In genomic region chr1:61052393-61053280, GRCh38 we compare ENCODE assay signal across 10 cellular contexts. TPM values are rescaled to one million over a fixed set of nuclear protein-coding genes. Genes with fewer than 3 reads are reported as not detected.
DNase-seq lines count a peak whose midpoint lies in the region; ATAC-seq and TF ChIP-seq lines count a peak whose summit lies in the region.
"Had no signal": no experiment of that assay in that cellular context is flagged by ENCODE, and none has a peak within 500 bp of the region (broad histone marks: within the 10 kb centered on the region; RNA-seq: fewer than 3 reads in every experiment).

No MANE protein-coding gene starts in this region.

- no peaks in the 10 kb centered on the region for H3K27me3 ChIP-seq in prostate gland (replicated peaks; ENCODE audit: insufficient read depth)

- peak overlapping the region; percentile 90 for H3K4me3 Mint-ChIP-seq in endothelial cell (ENCODE audit: unreplicated experiment)

- intact Hi-C loops in prostate gland (cut with DNase I), result loop anchor here (2.0 to 10.0 kb wide), 6 partner anchors 26 to 800 kb away; no protein-coding TSS in a partner anchor

- H3K4me1 ChIP-seq in prostate gland (replicated peaks), result peaks cover 6% of the 10 kb centered on the region

- WGBS in prostate gland, result 73% methylated on average over 15 of the region's 15 CpGs

- H3K27ac Mint-ChIP-seq in endothelial cell (ENCODE audit: unreplicated experiment), result no peak overlapping the region

- H3K4me1 Mint-ChIP-seq in endothelial cell (ENCODE audit: unreplicated experiment), result peaks cover 41% of the 10 kb centered on the region

- H3K9me3 Mint-ChIP-seq in endothelial cell (ENCODE audit: unreplicated experiment), result no peaks in the 10 kb centered on the region

- TF ChIP-seq POLR2A in prostate gland (IDR thresholded peaks at IDR 0.05), result no peak

- H3K36me3 Mint-ChIP-seq in endothelial cell (ENCODE audit: low read depth, unreplicated experiment), result no peaks in the 10 kb centered on the region

- peak overlapping the region; percentile 95 to 96 for H3K27ac ChIP-seq in prostate gland

- ATAC-seq in activated CD4-positive, CD25-positive, alpha-beta regulatory T cell treated with anti-CD3 and anti-CD28 coated beads, Interleukin-2, amount 50 U/mL, for 24 hours, result no peak

- no peaks in the 10 kb centered on the region for H3K36me3 ChIP-seq in prostate gland

- H3K27me3 Mint-ChIP-seq in endothelial cell (ENCODE audit: unreplicated experiment), result peaks cover 12% of the 10 kb centered on the region

- DNase-seq in ELF-1 (ENCODE audit: low read depth, low spot score) (peak; percentile 49), NCI-H2029 (lab: John Stamatoyannopoulos, UW) (peak; percentile 44), endothelial cell (ENCODE audit: low spot score) (no peak), prostate gland (ENCODE audit: low spot score) (no peak), HuH-7.5 (ENCODE audit: low spot score) (no peak), NCI-H1694 treated with DMSO at 0.1 percent for 48 hours (lab: John Stamatoyannopoulos, UW) (no peak), HK-2 (ENCODE audit: unreplicated experiment) (no peak)
- DNase-seq: activated CD4-positive, alpha-beta T cell treated with anti-CD3 and anti-CD28 coated beads, Interleukin-2, amount 50 U/mL, for 4 hours; NCI-H526 treated with DMSO at 0.1 percent for 48 hours had no signal

- TF ChIP-seq CTCF in endothelial cell (IDR thresholded peaks at IDR 0.05; ENCODE audit: unreplicated experiment), result no peak
- no peak for TF ChIP-seq CTCF in prostate gland (IDR thresholded peaks at IDR 0.05)

- H3K9me3 ChIP-seq in prostate gland, result no peaks in the 10 kb centered on the region

- H3K4me3 ChIP-seq in prostate gland, result no peak overlapping the region

RNA-seq across cellular contexts. Expression of gene NFIA, which starts 29.7 kb away (rescaled TPM):
- 16.2 TPM for total RNA-seq in endothelial cell (ENCODE audit: unreplicated experiment)
- total RNA-seq in prostate gland, result 10 to 100 TPM; 61.4 to 86.3 TPM

Comparison
In these comparisons a context has a peak if more than half of its experiments do, and no peak if none do; other contexts are left out.
1. DNase-seq: peak in ELF-1 (single experiment) and NCI-H2029 (single experiment); none in endothelial cell (single experiment), prostate gland (single experiment), HuH-7.5 (single experiment), NCI-H1694 treated with DMSO at 0.1 percent for 48 hours (single experiment) and HK-2 (single experiment).